16 cellular contexts compared by ENCODE assay signal in the genomic region with DNA sequence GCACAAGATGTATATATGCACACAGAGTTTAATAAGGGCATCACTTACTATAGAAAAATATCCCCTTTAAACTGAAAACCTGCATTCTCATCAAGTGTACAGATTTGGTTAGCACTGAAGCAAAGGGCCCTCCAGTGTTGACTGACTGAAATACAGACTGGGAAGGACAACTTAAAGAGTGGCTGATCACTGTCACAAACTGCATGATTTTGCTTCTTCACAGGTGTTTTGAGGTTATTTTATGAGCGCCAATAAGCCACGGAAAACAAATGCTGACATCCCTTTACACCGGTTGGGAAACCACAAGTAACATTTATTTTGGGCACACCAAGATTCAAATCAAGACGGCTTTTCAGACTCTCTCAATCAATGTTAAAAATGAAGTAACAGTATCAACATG.
"Had no signal": no experiment of that assay in that cellular context is flagged by ENCODE, and none has a peak within 500 bp of the region (broad histone marks: within the 10 kb centered on the region; RNA-seq: fewer than 3 reads in every experiment).

No MANE protein-coding gene starts in this region.

- DNase-seq: activated CD4-positive, CD25-positive, alpha-beta regulatory T cell; amniotic stem cell; effector memory CD4-positive, alpha-beta T cell; heart left ventricle; kidney; sigmoid colon; spleen; stimulated activated CD4-positive, alpha-beta T cell treated with anti-CD3 and anti-CD28 coated beads, Interleukin-4, amount 100 ng/mL, for 4 hours; T1000; testis had no signal

- H3K4me3 Mint-ChIP-seq: dendritic cell treated with granulocyte-macrophage colony-stimulating factor and Interleukin-4, amounts not matched to agents 40 ng/mL and 50 ng/mL, for 4 days; nephron; stimulated activated memory B cell treated with anti-CD40 and anti-IgM and Interleukin-4, amounts not matched to agents 10 μg/mL and 1 μg/mL and 100 μg/mL, for 72 hours; type B pancreatic cell had no signal

- H3K9me3 Mint-ChIP-seq: dendritic cell treated with granulocyte-macrophage colony-stimulating factor and Interleukin-4, amounts not matched to agents 40 ng/mL and 50 ng/mL, for 4 days; nephron; stimulated activated memory B cell treated with anti-CD40 and anti-IgM and Interleukin-4, amounts not matched to agents 10 μg/mL and 1 μg/mL and 100 μg/mL, for 72 hours; type B pancreatic cell had no signal

- H3K4me1 Mint-ChIP-seq: nephron; stimulated activated memory B cell treated with anti-CD40 and anti-IgM and Interleukin-4, amounts not matched to agents 10 μg/mL and 1 μg/mL and 100 μg/mL, for 72 hours had no signal

- H3K27ac Mint-ChIP-seq: dendritic cell treated with granulocyte-macrophage colony-stimulating factor and Interleukin-4, amounts not matched to agents 40 ng/mL and 50 ng/mL, for 4 days; nephron; stimulated activated memory B cell treated with anti-CD40 and anti-IgM and Interleukin-4, amounts not matched to agents 10 μg/mL and 1 μg/mL and 100 μg/mL, for 72 hours; type B pancreatic cell had no signal

- H3K27me3 Mint-ChIP-seq: dendritic cell treated with granulocyte-macrophage colony-stimulating factor and Interleukin-4, amounts not matched to agents 40 ng/mL and 50 ng/mL, for 4 days; stimulated activated memory B cell treated with anti-CD40 and anti-IgM and Interleukin-4, amounts not matched to agents 10 μg/mL and 1 μg/mL and 100 μg/mL, for 72 hours; type B pancreatic cell had no signal

- ATAC-seq: gastroesophageal sphincter; heart left ventricle; left lobe of liver; stimulated activated memory B cell treated with anti-CD40 and anti-IgM and Interleukin-4, amounts not matched to agents 10 μg/mL and 1 μg/mL and 100 μg/mL, for 72 hours had no signal
